Comparison of ENCODE assay signal across 20 cellular contexts in genomic region chr14:76550534-76550933, GRCh38.
DNase-seq lines count a peak whose midpoint lies in the region; ATAC-seq, FAIRE-seq and TF ChIP-seq lines count a peak whose summit lies in the region.
"Had no signal": no experiment of that assay in that cellular context is flagged by ENCODE, and none has a peak within 500 bp of the region (broad histone marks: within the 10 kb centered on the region; RNA-seq: fewer than 3 reads in every experiment).

No MANE protein-coding gene starts in this region.

- no peak overlapping the region for H3K4me3 Mint-ChIP-seq in WTC11
- H3K4me3 Mint-ChIP-seq: activated naive CD4-positive, alpha-beta T cell treated with anti-CD3 and anti-CD28 coated beads for 36 hours; naive thymus-derived CD4-positive, alpha-beta T cell had no signal

- no peaks in the 10 kb centered on the region for H3K27me3 Mint-ChIP-seq in WTC11 (ENCODE audit: low read depth)

- no peaks in the 10 kb centered on the region for H3K9me3 Mint-ChIP-seq in WTC11
- H3K9me3 Mint-ChIP-seq: activated naive CD4-positive, alpha-beta T cell treated with anti-CD3 and anti-CD28 coated beads for 36 hours had no signal

- CTCF ChIA-PET in WTC11 (lab: Charles Lee): interaction anchor here (1.4 kb wide), 1 partner anchor 94 kb away, joined by 3 read pairs; no protein-coding TSS in a partner anchor

- peak overlapping the region; percentile 64; the same call in 1 of the 2 replicates for H3K27ac Mint-ChIP-seq in WTC11
- H3K27ac Mint-ChIP-seq: activated naive CD4-positive, alpha-beta T cell treated with anti-CD3 and anti-CD28 coated beads for 36 hours; naive thymus-derived CD4-positive, alpha-beta T cell had no signal

- ATAC-seq in WTC11 (peak; percentile 24; the same call in 1 of the 2 replicates), HG03095 (IDR thresholded peaks at IDR 0.05; ENCODE audit: unreplicated experiment) (no peak)
- ATAC-seq: heart left ventricle; naive thymus-derived CD4-positive, alpha-beta T cell; Panc1 had no signal

- H3K36me3 Mint-ChIP-seq in WTC11: no peaks in the 10 kb centered on the region
- H3K36me3 Mint-ChIP-seq: naive thymus-derived CD4-positive, alpha-beta T cell had no signal

- FAIRE-seq in HTR-8/SVneo (lab: Jason Lieb, UNC): peak; percentile 83
- FAIRE-seq: H54, islet of Langerhans had no signal

- H3K4me1 Mint-ChIP-seq in WTC11: peaks cover 18% of the 10 kb centered on the region
- H3K4me1 Mint-ChIP-seq: naive thymus-derived CD4-positive, alpha-beta T cell had no signal

- TF ChIP-seq CTCF in WTC11 (IDR thresholded peaks at IDR 0.05): no peak

- POLR2A ChIA-PET in WTC11 (lab: Charles Lee): no interaction called here

- DNase-seq in ELR (ENCODE audit: low read depth) (peak; percentile 32), HTR-8/SVneo (ENCODE audit: insufficient read length, low spot score) (peak; percentile 64), WTC11 (ENCODE audit: low spot score) (no peak), islet precursor cell (peak; percentile 83), NCI-H1930 (lab: John Stamatoyannopoulos, UW) (no peak), NOMO-1 treated with DMSO at 0.1 percent for 48 hours (lab: John Stamatoyannopoulos, UW; ENCODE audit: unreplicated experiment) (no peak)
- DNase-seq: activated CD4-positive, alpha-beta T cell treated with anti-CD3 and anti-CD28 coated beads, Interleukin-2, amount 50 U/mL, for 1 hour; activated naive CD4-positive, alpha-beta T cell treated with anti-CD3 and anti-CD28 coated beads for 36 hours; activated T-cell treated with anti-CD3 and anti-CD28 coated beads for 4 hours; Calu3; cortex of kidney; erythroblast; heart left ventricle; naive thymus-derived CD4-positive, alpha-beta T cell; NCI-H1694 treated with DMSO at 0.1 percent for 48 hours; NCI-H524 treated with DMSO at 0.1 percent for 48 hours had no signal

TF ChIP-seq in WTC11, 78 proteins besides CTCF, POLR2A, EP300 and RAD21:
- TF ChIP-seq ZNF396 (CRISPR knock-in tag; IDR thresholded peaks at IDR 0.05; ENCODE audit: borderline replicate concordance) (no peak), ZNF219 (CRISPR knock-in tag; IDR thresholded peaks at IDR 0.05; ENCODE audit: borderline replicate concordance) (no peak), FOXK1 (CRISPR knock-in tag; IDR thresholded peaks at IDR 0.05) (no peak), USF1 (CRISPR knock-in tag; IDR thresholded peaks at IDR 0.05) (no peak), AR (CRISPR knock-in tag; IDR thresholded peaks at IDR 0.05) (no peak), ZBTB21 (CRISPR knock-in tag; IDR thresholded peaks at IDR 0.05; ENCODE audit: borderline replicate concordance) (no peak), MXD4 (CRISPR knock-in tag; IDR thresholded peaks at IDR 0.05; ENCODE audit: borderline replicate concordance) (no peak), ESRRA (CRISPR knock-in tag; IDR thresholded peaks at IDR 0.05; ENCODE audit: borderline replicate concordance) (no peak), FOXJ3 (CRISPR knock-in tag; IDR thresholded peaks at IDR 0.05; ENCODE audit: borderline replicate concordance) (no peak), EMX1 (CRISPR knock-in tag; IDR thresholded peaks at IDR 0.05) (no peak), ZNF121 (CRISPR knock-in tag; IDR thresholded peaks at IDR 0.05) (no peak), SMAD4 (CRISPR knock-in tag; IDR thresholded peaks at IDR 0.05) (no peak), ZBTB43 (CRISPR knock-in tag; IDR thresholded peaks at IDR 0.05) (no peak), CREB1 (CRISPR knock-in tag; IDR thresholded peaks at IDR 0.05) (no peak), HMGXB4 (CRISPR knock-in tag; IDR thresholded peaks at IDR 0.05) (no peak), RELA (CRISPR knock-in tag; IDR thresholded peaks at IDR 0.05; ENCODE audit: borderline replicate concordance) (no peak), ZNF263 (CRISPR knock-in tag; IDR thresholded peaks at IDR 0.05; ENCODE audit: low read depth) (no peak), SP1 (CRISPR knock-in tag; conservative IDR thresholded peaks at IDR 0.05) (no peak)

Comparison
In these comparisons a context has a peak if more than half of its experiments do, and no peak if none do; other contexts are left out.
1. DNase-seq: peak in ELR (single experiment), HTR-8/SVneo (single experiment) and islet precursor cell (single experiment); none in WTC11 (single experiment), NCI-H1930 (0 of 2) and NOMO-1 treated with DMSO at 0.1 percent for 48 hours (single experiment).